ENCODE assay signal across 10 cellular contexts in genomic region chr12:48789858-48790326, GRCh38. TPM values are rescaled to one million over a fixed set of nuclear protein-coding genes. Genes with fewer than 3 reads are reported as not detected.
DNase-seq lines count a peak whose midpoint lies in the region; TF ChIP-seq lines count a peak whose summit lies in the region.
"Had no signal": no experiment of that assay in that cellular context is flagged by ENCODE, and none has a peak within 500 bp of the region (broad histone marks: within the 10 kb centered on the region; RNA-seq: fewer than 3 reads in every experiment).

No MANE protein-coding gene starts in this region.

- intact Hi-C loops in esophagus squamous epithelium (cut with DNase I) = no loop called here

- H3K9me2 ChIP-seq in MM.1S (replicated peaks; ENCODE audit: insufficient read depth, low read length) = no peaks in the 10 kb centered on the region

- H3K4me2 ChIP-seq in BLaER1 treated with 17β-estradiol and CSF1 and Interleukin-3, amounts not matched to agents 10 nM and 100 nM = peak overlapping the region; percentile 83 to 99 (median 97)
- H3K4me2 ChIP-seq in MM.1S (ENCODE audit: low read depth, low read length) (peak overlapping the region; percentile 81), parathyroid adenoma (ENCODE audit: low read length) (peak overlapping the region; percentile 99)

- no peak for TF ChIP-seq POLR2A in esophagus squamous epithelium (IDR thresholded peaks at IDR 0.05)

- peaks cover 0 to 8% (median 0%) of the 10 kb centered on the region in 11 experiments; a peak in 2 of 22 replicates for H4K20me1 ChIP-seq in BLaER1 treated with 17β-estradiol and CSF1 and Interleukin-3, amounts not matched to agents 10 nM and 100 nM
- H4K20me1 ChIP-seq in MM.1S (ENCODE audit: insufficient read depth, low read length) = no peaks in the 10 kb centered on the region

- H3K27ac ChIP-seq in BLaER1 treated with 17β-estradiol and CSF1 and Interleukin-3, amounts not matched to agents 10 nM and 100 nM = peak overlapping the region in 2 of 11 experiments; percentile 77 to 85; a peak in 1 of 22 replicates
- H3K27ac ChIP-seq in MM.1S (ENCODE audit: low read length) (no peak overlapping the region), esophagus squamous epithelium (peak overlapping the region; percentile 90 to 92 (median 91)), parathyroid adenoma (no peak overlapping the region)

- 20 to 24% methylated on average over 4 of the region's 4 CpGs for WGBS in esophagus squamous epithelium, 2 donors

- H3K27me3 ChIP-seq in BLaER1 treated with 17β-estradiol and CSF1 and Interleukin-3, amounts not matched to agents 10 nM and 100 nM = no peaks in the 10 kb centered on the region
- H3K27me3 ChIP-seq in MM.1S (replicated peaks; ENCODE audit: insufficient read depth, low read length) (no peaks in the 10 kb centered on the region), esophagus squamous epithelium (no peaks in the 10 kb centered on the region), parathyroid adenoma (ENCODE audit: control insufficient read depth, insufficient read depth, low read length) (no peaks in the 10 kb centered on the region)

- H3K36me3 ChIP-seq in BLaER1 treated with 17β-estradiol and CSF1 and Interleukin-3, amounts not matched to agents 10 nM and 100 nM = no peaks in the 10 kb centered on the region
- no peaks in the 10 kb centered on the region for H3K36me3 ChIP-seq in MM.1S (replicated peaks; ENCODE audit: insufficient read depth, low read length)
- H3K36me3 ChIP-seq in esophagus squamous epithelium = no peaks in the 10 kb centered on the region
- H3K36me3 ChIP-seq in parathyroid adenoma (ENCODE audit: control insufficient read depth, insufficient read depth, low read length) = no peaks in the 10 kb centered on the region

- peak overlapping the region in 5 of 11 experiments; percentile 86 to 88 (median 87); a peak in 6 of 22 replicates for H3K9ac ChIP-seq in BLaER1 treated with 17β-estradiol and CSF1 and Interleukin-3, amounts not matched to agents 10 nM and 100 nM
- H3K9ac ChIP-seq in MM.1S (ENCODE audit: low read length) (peak overlapping the region; percentile 87; the same call in 1 of the 2 replicates), parathyroid adenoma (no peak overlapping the region)

- peak overlapping the region in 8 of 10 experiments; percentile 79 to 96 (median 88); a peak in 13 of 20 replicates for H3K4me3 ChIP-seq in BLaER1 treated with 17β-estradiol and CSF1 and Interleukin-3, amounts not matched to agents 10 nM and 100 nM
- H3K4me3 ChIP-seq in MM.1S (ENCODE audit: low read length) (peak overlapping the region; percentile 98), esophagus squamous epithelium (peak overlapping the region; percentile 79 to 92 (median 87)), parathyroid adenoma (ENCODE audit: low read depth, low read length) (peak overlapping the region; percentile 88)

- TF ChIP-seq CTCF in MM.1S (IDR thresholded peaks at IDR 0.05; ENCODE audit: low read length) = no peak
- no peak for TF ChIP-seq CTCF in esophagus squamous epithelium (IDR thresholded peaks at IDR 0.05)
- TF ChIP-seq CTCF in parathyroid adenoma (IDR thresholded peaks at IDR 0.05) = no peak

- peaks cover 12% of the 10 kb centered on the region; the same call in 1 of the 2 replicates for H3K79me2 ChIP-seq in MM.1S (ENCODE audit: low read length)
- H3K79me2 ChIP-seq in parathyroid adenoma = peaks cover 4% of the 10 kb centered on the region

- H2AFZ ChIP-seq in MM.1S (ENCODE audit: low read length) = peak overlapping the region; percentile 99
- peak overlapping the region; percentile 100 for H2AFZ ChIP-seq in parathyroid adenoma

- DNase-seq in MM.1S (no peak), esophagus squamous epithelium (lab: John Stamatoyannopoulos, UW) (no peak), NCI-H524 treated with DMSO at 0.1 percent for 48 hours (lab: John Stamatoyannopoulos, UW) (no peak), NCI-H1417 treated with DMSO at 0.1 percent for 48 hours (lab: John Stamatoyannopoulos, UW) (no peak), DMS79 treated with DMSO at 0.1 percent for 48 hours (lab: John Stamatoyannopoulos, UW) (no peak)
- DNase-seq in activated CD4-positive, alpha-beta T cell treated with anti-CD3 and anti-CD28 coated beads, Interleukin-2, amount 50 U/mL, for 1 hour = no peak
- DNase-seq: activated CD8-positive, alpha-beta memory T cell treated with anti-CD3 and anti-CD28 coated beads, Interleukin-2, amount 50 U/mL, for 48 hours; NCI-H446 treated with DMSO at 0.1 percent for 48 hours had no signal

- peaks cover 22 to 58% (median 50%) of the 10 kb centered on the region in 10 experiments for H3K4me1 ChIP-seq in BLaER1 treated with 17β-estradiol and CSF1 and Interleukin-3, amounts not matched to agents 10 nM and 100 nM
- H3K4me1 ChIP-seq in MM.1S (ENCODE audit: low read length) (peaks cover 7% of the 10 kb centered on the region), esophagus squamous epithelium (peaks cover 17 to 51% (median 21%) of the 10 kb centered on the region in 3 donors), parathyroid adenoma (peaks cover 4% of the 10 kb centered on the region)

- no peaks in the 10 kb centered on the region for H3K9me3 ChIP-seq in BLaER1 treated with 17β-estradiol and CSF1 and Interleukin-3, amounts not matched to agents 10 nM and 100 nM (replicated peaks in 1 of 11)
- no peaks in the 10 kb centered on the region for H3K9me3 ChIP-seq in MM.1S (replicated peaks; ENCODE audit: insufficient read depth, low read length)
- no peaks in the 10 kb centered on the region for H3K9me3 ChIP-seq in esophagus squamous epithelium
- no peaks in the 10 kb centered on the region for H3K9me3 ChIP-seq in parathyroid adenoma (ENCODE audit: control insufficient read depth, low read length)

- H3F3A ChIP-seq in MM.1S (ENCODE audit: insufficient read depth, low read length) = no peaks in the 10 kb centered on the region

RNA-seq across cellular contexts. Expression of gene ADCY6, which starts 1.0 kb away (rescaled TPM):
- 10 to 100 TPM; 11.5 to 14.7 (median 13.9) TPM for total RNA-seq in esophagus squamous epithelium

RNA-seq across cellular contexts. Expression of gene CACNB3, which starts 28.4 kb away (rescaled TPM):
- total RNA-seq in esophagus squamous epithelium = 10 to 100 TPM; 13.4 to 19.5 (median 14.0) TPM

Comparison
In these comparisons a context has a peak if more than half of its experiments do, and no peak if none do; other contexts are left out.
1. H3K27ac ChIP-seq: peak in esophagus squamous epithelium (4 of 4); none in MM.1S (single experiment) and parathyroid adenoma (single experiment).
2. Peak in every context shown above with its lines, with median percentiles within 50 percentile points of each other: H3K4me2 ChIP-seq and H3K4me3 ChIP-seq.